8 cellular contexts compared by ENCODE assay signal in the genomic region with DNA sequence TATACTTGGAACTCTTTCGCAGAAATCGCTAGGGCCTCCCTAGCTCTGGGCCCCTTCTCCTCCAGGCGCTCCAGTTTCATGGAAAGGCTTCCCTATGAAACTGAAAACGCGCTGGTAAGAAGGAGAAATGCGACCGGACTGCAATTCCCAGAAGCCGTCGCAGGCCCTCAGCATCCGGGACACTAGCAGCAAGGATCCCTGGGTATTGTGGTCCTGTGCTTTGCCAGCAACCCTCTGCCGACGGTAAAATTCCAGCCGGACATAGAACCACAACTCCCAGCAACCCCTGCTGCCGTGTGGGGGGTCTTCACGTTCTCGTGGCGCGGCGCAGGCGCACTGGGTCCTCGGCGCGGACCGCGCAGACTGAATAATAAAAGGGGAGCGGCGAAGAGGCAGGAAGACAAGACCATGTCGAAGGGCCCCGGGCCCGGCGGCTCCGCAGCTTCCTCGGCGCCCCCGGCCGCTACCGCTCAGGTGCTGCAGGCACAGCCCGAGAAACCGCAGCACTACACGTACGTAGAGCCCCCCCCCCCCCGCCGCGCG. TPM values are rescaled to one million over a fixed set of nuclear protein-coding genes. Genes with fewer than 3 reads are reported as not detected.
DNase-seq lines count a peak whose midpoint lies in the region; ATAC-seq and TF ChIP-seq lines count a peak whose summit lies in the region.

A gene with protein sequence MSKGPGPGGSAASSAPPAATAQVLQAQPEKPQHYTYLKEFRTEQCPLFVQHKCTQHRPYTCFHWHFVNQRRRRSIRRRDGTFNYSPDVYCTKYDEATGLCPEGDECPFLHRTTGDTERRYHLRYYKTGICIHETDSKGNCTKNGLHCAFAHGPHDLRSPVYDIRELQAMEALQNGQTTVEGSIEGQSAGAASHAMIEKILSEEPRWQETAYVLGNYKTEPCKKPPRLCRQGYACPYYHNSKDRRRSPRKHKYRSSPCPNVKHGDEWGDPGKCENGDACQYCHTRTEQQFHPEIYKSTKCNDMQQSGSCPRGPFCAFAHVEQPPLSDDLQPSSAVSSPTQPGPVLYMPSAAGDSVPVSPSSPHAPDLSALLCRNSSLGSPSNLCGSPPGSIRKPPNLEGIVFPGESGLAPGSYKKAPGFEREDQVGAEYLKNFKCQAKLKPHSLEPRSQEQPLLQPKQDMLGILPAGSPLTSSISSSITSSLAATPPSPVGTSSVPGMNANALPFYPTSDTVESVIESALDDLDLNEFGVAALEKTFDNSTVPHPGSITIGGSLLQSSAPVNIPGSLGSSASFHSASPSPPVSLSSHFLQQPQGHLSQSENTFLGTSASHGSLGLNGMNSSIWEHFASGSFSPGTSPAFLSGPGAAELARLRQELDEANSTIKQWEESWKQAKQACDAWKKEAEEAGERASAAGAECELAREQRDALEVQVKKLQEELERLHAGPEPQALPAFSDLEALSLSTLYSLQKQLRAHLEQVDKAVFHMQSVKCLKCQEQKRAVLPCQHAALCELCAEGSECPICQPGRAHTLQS (plus strand): TSS at position 334 of the 543 bp plus-strand sequence. CDS start 75 bp downstream, at position 409.

- DNase-seq in GF-D8 (lab: John Stamatoyannopoulos, UW) (peak; percentile 97), NCI-H1105 (lab: John Stamatoyannopoulos, UW) (peak; percentile 97), SKM-1 (lab: John Stamatoyannopoulos, UW; ENCODE audit: unreplicated experiment) (peak; percentile 95), neuronal stem cell (ENCODE audit: low spot score) (peak; percentile 98), stromal cell of bone marrow (ENCODE audit: low read depth) (peak; percentile 99)
- peak; percentile 93 for DNase-seq in activated naive CD4-positive, alpha-beta T cell treated with anti-CD3 and anti-CD28 coated beads, Interleukin-2, amount 50 U/mL, for 16 hours

- peak within 1 kb of the TSS; percentile 98 for H3K9ac ChIP-seq in neuronal stem cell (ENCODE audit: low read depth, low read length, poor library complexity)

- peak in 1 of 2 donors; percentile 48 for TF ChIP-seq POLR2A in gastroesophageal sphincter (IDR thresholded peaks at IDR 0.05)

- H4K91ac ChIP-seq in neuronal stem cell (ENCODE audit: low read depth, low read length, poor library complexity), result peak within 1 kb of the TSS; percentile 94

- H3K4me1 ChIP-seq in gastroesophageal sphincter (peaks cover 0 to 72% (median 13%) of the 10 kb centered on the region in 3 donors), neuronal stem cell (ENCODE audit: control insufficient read depth in 2 of 2, insufficient read depth in 1 of 2, low read depth in 1 of 2, low read length in 2 of 2) (peaks cover 4 to 21% of the 10 kb centered on the region in 2 donors)

- H3K27ac ChIP-seq in gastroesophageal sphincter, result peak within 1 kb of the TSS; percentile 94 to 100 (median 96)
- peak within 1 kb of the TSS; percentile 98 for H3K27ac ChIP-seq in neuronal stem cell (replicated peaks; ENCODE audit: low read length)

- peak within 1 kb of the TSS; percentile 87 for H2AFZ ChIP-seq in neuronal stem cell (ENCODE audit: low read length)

- H3K14ac ChIP-seq in neuronal stem cell (ENCODE audit: low read length), result peak within 1 kb of the TSS; percentile 32

- peaks cover 6% of the 10 kb centered on the region for H3K79me1 ChIP-seq in neuronal stem cell (ENCODE audit: low read depth, low read length)

- H2BK15ac ChIP-seq in neuronal stem cell (ENCODE audit: low read length), result peak within 1 kb of the TSS; percentile 0

- H3K4me2 ChIP-seq in neuronal stem cell (ENCODE audit: insufficient read depth, low read length, poor library complexity, severe bottlenecking), result peak within 1 kb of the TSS; percentile 84

- no peak for TF ChIP-seq CTCF in gastroesophageal sphincter (IDR thresholded peaks at IDR 0.05)

- H3K36me3 ChIP-seq in gastroesophageal sphincter (no peaks in the 10 kb centered on the region), neuronal stem cell (replicated peaks in 1 of 2; ENCODE audit: control insufficient read depth in 2 of 2, insufficient read depth in 2 of 2, low read length in 2 of 2) (peaks cover 0 to 27% of the 10 kb centered on the region in 2 donors)

- H3K9me3 ChIP-seq in gastroesophageal sphincter (no peaks in the 10 kb centered on the region), neuronal stem cell (replicated peaks in 1 of 2; ENCODE audit: control insufficient read depth in 2 of 2, insufficient read depth in 1 of 2, low read depth in 1 of 2, low read length in 2 of 2) (peaks cover 0 to 12% of the 10 kb centered on the region in 2 donors)

- no peak within 1 kb of the TSS for H4K8ac ChIP-seq in neuronal stem cell (ENCODE audit: low read depth, low read length)

- 0 to 1% methylated on average over 7 to 11 of the region's 45 CpGs for WGBS in gastroesophageal sphincter (ENCODE audit: low coverage in 1 of 2), 2 donors
- no CpG with 5 or more reads among the region's 45 CpGs for WGBS in neuronal stem cell (ENCODE audit: extremely low coverage in 2 of 2, insufficient read length in 2 of 2, insufficient replicate concordance in 1 of 2), 2 donors

- no peaks in the 10 kb centered on the region for H3K27me3 ChIP-seq in gastroesophageal sphincter
- no peaks in the 10 kb centered on the region for H3K27me3 ChIP-seq in neuronal stem cell (ENCODE audit: control insufficient read depth in 3 of 3, insufficient read depth in 3 of 3, low read depth in 1 of 3, low read length in 3 of 3)

- H2BK5ac ChIP-seq in neuronal stem cell (ENCODE audit: low read length), result peak within 1 kb of the TSS; percentile 57

- no peak within 1 kb of the TSS for H2BK12ac ChIP-seq in neuronal stem cell (ENCODE audit: low read length)

- peak within 1 kb of the TSS; percentile 52 for H2BK120ac ChIP-seq in neuronal stem cell (ENCODE audit: low read depth, low read length)

- H3K4me3 ChIP-seq in gastroesophageal sphincter, result peak within 1 kb of the TSS; percentile 64 to 79
- H3K4me3 ChIP-seq in neuronal stem cell (ENCODE audit: low read length in 2 of 2), result peak within 1 kb of the TSS; percentile 51 to 90

- peak within 1 kb of the TSS; percentile 54 for H3K4ac ChIP-seq in neuronal stem cell (ENCODE audit: low read length)

- TF ChIP-seq EP300 in gastroesophageal sphincter (IDR thresholded peaks at IDR 0.05), result no peak

- H3K18ac ChIP-seq in neuronal stem cell (ENCODE audit: low read length), result peak within 1 kb of the TSS; percentile 84

- peak within 1 kb of the TSS; percentile 95 for H3K23ac ChIP-seq in neuronal stem cell (ENCODE audit: low read depth, low read length, poor library complexity)

- H2AK5ac ChIP-seq in neuronal stem cell (ENCODE audit: low read depth, low read length), result peak within 1 kb of the TSS; percentile 99

- ATAC-seq in HG02642 (IDR thresholded peaks at IDR 0.05; ENCODE audit: poor library complexity, unreplicated experiment), result peak; percentile 65
- peak; percentile 92 for ATAC-seq in gastroesophageal sphincter

RNA-seq across cellular contexts. Expression of the gene that starts here (rescaled TPM):
- 10 to 100 TPM in 3 of 4 donors, 1 to 10 TPM in 1; 9.8 to 41.6 (median 21.0) TPM for total RNA-seq in gastroesophageal sphincter
- polyA plus RNA-seq in neuronal stem cell (2013, experiment 1 of 2), result 25.1 TPM
- polyA plus RNA-seq in neuronal stem cell (2013, experiment 2 of 2), result 26.8 TPM

Comparison
In these comparisons a context has a peak if more than half of its experiments do, and no peak if none do; other contexts are left out.
1. Peak in every context shown above with its lines: DNase-seq, ATAC-seq, H3K4me3 ChIP-seq and H3K27ac ChIP-seq.